Comparison of ENCODE assay signal across 1 cellular context in the genomic region with DNA sequence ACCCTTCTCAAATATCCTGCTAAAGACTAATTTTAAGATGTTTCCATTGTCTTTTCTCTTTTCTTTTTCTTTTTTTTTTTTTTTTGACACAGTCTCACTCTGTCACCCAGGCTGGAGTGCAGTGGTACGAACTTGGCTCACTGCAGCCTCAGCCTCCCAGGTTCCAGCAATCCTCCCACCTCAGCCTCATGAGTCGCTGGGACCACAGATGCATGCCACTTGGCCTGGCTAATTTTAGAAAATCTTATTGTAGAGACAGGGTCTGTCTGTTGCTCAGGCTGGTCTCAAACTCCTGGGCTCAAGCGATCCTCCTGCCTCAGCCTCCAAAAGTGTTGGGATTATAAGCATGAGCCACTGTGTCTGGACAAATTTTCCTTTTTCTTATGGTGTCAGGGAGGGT.
TF ChIP-seq lines count a peak whose summit lies in the region.

No MANE protein-coding gene starts in this region.

TF ChIP-seq in GM23338, 12 proteins besides CTCF, POLR2A, EP300 and RAD21 (continued from another document):
- TF ChIP-seq, protein P1, sequence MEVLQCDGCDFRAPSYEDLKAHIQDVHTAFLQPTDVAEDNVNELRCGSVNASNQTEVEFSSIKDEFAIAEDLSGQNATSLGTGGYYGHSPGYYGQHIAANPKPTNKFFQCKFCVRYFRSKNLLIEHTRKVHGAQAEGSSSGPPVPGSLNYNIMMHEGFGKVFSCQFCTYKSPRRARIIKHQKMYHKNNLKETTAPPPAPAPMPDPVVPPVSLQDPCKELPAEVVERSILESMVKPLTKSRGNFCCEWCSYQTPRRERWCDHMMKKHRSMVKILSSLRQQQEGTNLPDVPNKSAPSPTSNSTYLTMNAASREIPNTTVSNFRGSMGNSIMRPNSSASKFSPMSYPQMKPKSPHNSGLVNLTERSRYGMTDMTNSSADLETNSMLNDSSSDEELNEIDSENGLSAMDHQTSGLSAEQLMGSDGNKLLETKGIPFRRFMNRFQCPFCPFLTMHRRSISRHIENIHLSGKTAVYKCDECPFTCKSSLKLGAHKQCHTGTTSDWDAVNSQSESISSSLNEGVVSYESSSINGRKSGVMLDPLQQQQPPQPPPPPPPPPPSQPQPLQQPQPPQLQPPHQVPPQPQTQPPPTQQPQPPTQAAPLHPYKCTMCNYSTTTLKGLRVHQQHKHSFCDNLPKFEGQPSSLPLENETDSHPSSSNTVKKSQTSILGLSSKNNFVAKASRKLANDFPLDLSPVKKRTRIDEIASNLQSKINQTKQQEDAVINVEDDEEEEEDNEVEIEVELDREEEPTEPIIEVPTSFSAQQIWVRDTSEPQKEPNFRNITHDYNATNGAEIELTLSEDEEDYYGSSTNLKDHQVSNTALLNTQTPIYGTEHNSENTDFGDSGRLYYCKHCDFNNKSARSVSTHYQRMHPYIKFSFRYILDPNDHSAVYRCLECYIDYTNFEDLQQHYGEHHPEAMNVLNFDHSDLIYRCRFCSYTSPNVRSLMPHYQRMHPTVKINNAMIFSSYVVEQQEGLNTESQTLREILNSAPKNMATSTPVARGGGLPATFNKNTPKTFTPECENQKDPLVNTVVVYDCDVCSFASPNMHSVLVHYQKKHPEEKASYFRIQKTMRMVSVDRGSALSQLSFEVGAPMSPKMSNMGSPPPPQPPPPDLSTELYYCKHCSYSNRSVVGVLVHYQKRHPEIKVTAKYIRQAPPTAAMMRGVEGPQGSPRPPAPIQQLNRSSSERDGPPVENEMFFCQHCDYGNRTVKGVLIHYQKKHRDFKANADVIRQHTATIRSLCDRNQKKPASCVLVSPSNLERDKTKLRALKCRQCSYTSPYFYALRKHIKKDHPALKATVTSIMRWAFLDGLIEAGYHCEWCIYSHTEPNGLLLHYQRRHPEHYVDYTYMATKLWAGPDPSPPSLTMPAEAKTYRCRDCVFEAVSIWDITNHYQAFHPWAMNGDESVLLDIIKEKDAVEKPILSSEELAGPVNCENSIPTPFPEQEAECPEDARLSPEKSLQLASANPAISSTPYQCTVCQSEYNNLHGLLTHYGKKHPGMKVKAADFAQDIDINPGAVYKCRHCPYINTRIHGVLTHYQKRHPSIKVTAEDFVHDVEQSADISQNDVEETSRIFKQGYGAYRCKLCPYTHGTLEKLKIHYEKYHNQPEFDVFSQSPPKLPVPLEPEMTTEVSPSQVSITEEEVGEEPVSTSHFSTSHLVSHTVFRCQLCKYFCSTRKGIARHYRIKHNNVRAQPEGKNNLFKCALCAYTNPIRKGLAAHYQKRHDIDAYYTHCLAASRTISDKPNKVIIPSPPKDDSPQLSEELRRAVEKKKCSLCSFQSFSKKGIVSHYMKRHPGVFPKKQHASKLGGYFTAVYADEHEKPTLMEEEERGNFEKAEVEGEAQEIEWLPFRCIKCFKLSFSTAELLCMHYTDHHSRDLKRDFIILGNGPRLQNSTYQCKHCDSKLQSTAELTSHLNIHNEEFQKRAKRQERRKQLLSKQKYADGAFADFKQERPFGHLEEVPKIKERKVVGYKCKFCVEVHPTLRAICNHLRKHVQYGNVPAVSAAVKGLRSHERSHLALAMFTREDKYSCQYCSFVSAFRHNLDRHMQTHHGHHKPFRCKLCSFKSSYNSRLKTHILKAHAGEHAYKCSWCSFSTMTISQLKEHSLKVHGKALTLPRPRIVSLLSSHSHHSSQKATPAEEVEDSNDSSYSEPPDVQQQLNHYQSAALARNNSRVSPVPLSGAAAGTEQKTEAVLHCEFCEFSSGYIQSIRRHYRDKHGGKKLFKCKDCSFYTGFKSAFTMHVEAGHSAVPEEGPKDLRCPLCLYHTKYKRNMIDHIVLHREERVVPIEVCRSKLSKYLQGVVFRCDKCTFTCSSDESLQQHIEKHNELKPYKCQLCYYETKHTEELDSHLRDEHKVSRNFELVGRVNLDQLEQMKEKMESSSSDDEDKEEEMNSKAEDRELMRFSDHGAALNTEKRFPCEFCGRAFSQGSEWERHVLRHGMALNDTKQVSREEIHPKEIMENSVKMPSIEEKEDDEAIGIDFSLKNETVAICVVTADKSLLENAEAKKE (CRISPR knock-in tag; IDR thresholded peaks at IDR 0.05), result no peak
- TF ChIP-seq EZH2phosphoT487 (IDR thresholded peaks at IDR 0.05; ENCODE audit: unreplicated experiment) (no peak), CREB1 (CRISPR knock-in tag; IDR thresholded peaks at IDR 0.05; ENCODE audit: low read depth) (no peak), JUNB (IDR thresholded peaks at IDR 0.05; ENCODE audit: unreplicated experiment) (no peak), NANOG (IDR thresholded peaks at IDR 0.05; ENCODE audit: borderline replicate concordance) (no peak), ZNF331 (CRISPR knock-in tag; IDR thresholded peaks at IDR 0.05; ENCODE audit: low read depth) (no peak), STAT1 (IDR thresholded peaks at IDR 0.05; ENCODE audit: unreplicated experiment) (no peak)
- TF ChIP-seq, protein P2, sequence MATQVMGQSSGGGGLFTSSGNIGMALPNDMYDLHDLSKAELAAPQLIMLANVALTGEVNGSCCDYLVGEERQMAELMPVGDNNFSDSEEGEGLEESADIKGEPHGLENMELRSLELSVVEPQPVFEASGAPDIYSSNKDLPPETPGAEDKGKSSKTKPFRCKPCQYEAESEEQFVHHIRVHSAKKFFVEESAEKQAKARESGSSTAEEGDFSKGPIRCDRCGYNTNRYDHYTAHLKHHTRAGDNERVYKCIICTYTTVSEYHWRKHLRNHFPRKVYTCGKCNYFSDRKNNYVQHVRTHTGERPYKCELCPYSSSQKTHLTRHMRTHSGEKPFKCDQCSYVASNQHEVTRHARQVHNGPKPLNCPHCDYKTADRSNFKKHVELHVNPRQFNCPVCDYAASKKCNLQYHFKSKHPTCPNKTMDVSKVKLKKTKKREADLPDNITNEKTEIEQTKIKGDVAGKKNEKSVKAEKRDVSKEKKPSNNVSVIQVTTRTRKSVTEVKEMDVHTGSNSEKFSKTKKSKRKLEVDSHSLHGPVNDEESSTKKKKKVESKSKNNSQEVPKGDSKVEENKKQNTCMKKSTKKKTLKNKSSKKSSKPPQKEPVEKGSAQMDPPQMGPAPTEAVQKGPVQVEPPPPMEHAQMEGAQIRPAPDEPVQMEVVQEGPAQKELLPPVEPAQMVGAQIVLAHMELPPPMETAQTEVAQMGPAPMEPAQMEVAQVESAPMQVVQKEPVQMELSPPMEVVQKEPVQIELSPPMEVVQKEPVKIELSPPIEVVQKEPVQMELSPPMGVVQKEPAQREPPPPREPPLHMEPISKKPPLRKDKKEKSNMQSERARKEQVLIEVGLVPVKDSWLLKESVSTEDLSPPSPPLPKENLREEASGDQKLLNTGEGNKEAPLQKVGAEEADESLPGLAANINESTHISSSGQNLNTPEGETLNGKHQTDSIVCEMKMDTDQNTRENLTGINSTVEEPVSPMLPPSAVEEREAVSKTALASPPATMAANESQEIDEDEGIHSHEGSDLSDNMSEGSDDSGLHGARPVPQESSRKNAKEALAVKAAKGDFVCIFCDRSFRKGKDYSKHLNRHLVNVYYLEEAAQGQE (IDR thresholded peaks at IDR 0.05; ENCODE audit: unreplicated experiment), result no peak
